ENCODE assay signal across 22 cellular contexts in the genomic region with DNA sequence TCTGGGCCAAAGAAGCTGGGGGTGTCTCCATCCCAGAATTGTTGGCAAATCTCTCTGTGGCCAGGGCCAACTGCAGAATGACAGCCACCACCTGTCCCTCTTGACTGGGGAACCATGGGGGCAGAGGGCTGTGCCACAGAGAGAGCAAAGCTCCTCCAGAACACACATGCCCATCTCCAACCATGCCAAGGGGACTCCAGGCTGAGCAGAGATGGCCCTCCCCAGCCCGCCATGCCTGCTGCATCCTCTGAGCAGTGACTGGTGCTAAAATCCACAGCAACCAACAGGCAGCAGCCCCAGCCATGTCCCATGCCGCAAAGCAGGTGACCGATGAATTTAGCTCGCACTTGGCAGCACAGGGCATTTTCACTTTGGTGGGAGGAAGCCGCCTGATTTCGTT. TPM values are rescaled to one million over a fixed set of nuclear protein-coding genes. Genes with fewer than 3 reads are reported as not detected.
A peak's percentile ranks its signal among the peaks of the same experiment; 100 is the strongest.
DNase-seq lines count a peak whose midpoint lies in the region; ATAC-seq and TF ChIP-seq lines count a peak whose summit lies in the region.
"Had no signal": no experiment of that assay in that cellular context is flagged by ENCODE, and none has a peak within 500 bp of the region (broad histone marks: within the 10 kb centered on the region; RNA-seq: fewer than 3 reads in every experiment).

No MANE protein-coding gene starts in this region.

- no peak overlapping the region for H4K8ac ChIP-seq in IMR-90 (ENCODE audit: low read depth in 2 of 2, low read length in 2 of 2)

- no peak overlapping the region for H3K4ac ChIP-seq in IMR-90 (ENCODE audit: low read depth, low read length)

- H4K20me1 ChIP-seq in IMR-90 (ENCODE audit: insufficient read depth, low read length) (no peaks in the 10 kb centered on the region; the same call in 1 of the 2 replicates), hepatocyte (ENCODE audit: insufficient read depth, poor library complexity, severe bottlenecking) (peaks cover 4% of the 10 kb centered on the region)

- H4K91ac ChIP-seq in IMR-90 (ENCODE audit: insufficient read depth, low read depth, low read length): no peak overlapping the region

- no peak overlapping the region for H2BK20ac ChIP-seq in IMR-90 (ENCODE audit: low read depth, low read length)

- H3K27me3 ChIP-seq in IMR-90 (ENCODE audit: control insufficient read depth, insufficient read depth, low read length): no peaks in the 10 kb centered on the region
- no peaks in the 10 kb centered on the region for H3K27me3 ChIP-seq in heart left ventricle
- H3K27me3 ChIP-seq in spleen (replicated peaks in 1 of 7): no peaks in the 10 kb centered on the region
- H3K27me3 ChIP-seq in hepatocyte: no peaks in the 10 kb centered on the region
- H3K27me3 ChIP-seq: MG63 had no signal

- peaks cover 10% of the 10 kb centered on the region for H3K9me1 ChIP-seq in IMR-90 (ENCODE audit: insufficient read depth, low read length)

- H3K27ac ChIP-seq in IMR-90 (ENCODE audit: insufficient read depth, low read length): no peak overlapping the region
- H3K27ac ChIP-seq in heart left ventricle: peak overlapping the region in 10 of 12 donors; percentile 22 to 88 (median 40)
- H3K27ac ChIP-seq in spleen: peak overlapping the region in 1 of 8 donors; percentile 5
- no peak overlapping the region for H3K27ac ChIP-seq in hepatocyte

- ATAC-seq in IMR-90 (ENCODE audit: low read depth) (no peak), heart left ventricle (peak in 3 of 4 donors; percentile 13 to 55 (median 31))

- H4K5ac ChIP-seq in IMR-90 (ENCODE audit: low read depth, low read length): no peak overlapping the region

- H3K4me1 Mint-ChIP-seq in type B pancreatic cell (ENCODE audit: unreplicated experiment): peaks cover 38% of the 10 kb centered on the region
- H3K4me1 Mint-ChIP-seq: CD4-positive, CD25-positive, alpha-beta regulatory T cell had no signal

- no peak overlapping the region for H3K18ac ChIP-seq in IMR-90 (ENCODE audit: low read depth, low read length)

- intact Hi-C loops in IMR-90 (cut with micrococcal nuclease) (no loop called here), heart left ventricle (cut with DNase I) (no loop called here), spleen (cut with DNase I; ENCODE audit: low total_unique reads) (no loop called here)

- no peak overlapping the region for H2BK15ac ChIP-seq in IMR-90 (ENCODE audit: low read depth, low read length)

- no peak overlapping the region for H2AK5ac ChIP-seq in IMR-90 (ENCODE audit: low read depth, low read length)

- no peaks in the 10 kb centered on the region for H3K36me3 ChIP-seq in IMR-90 (ENCODE audit: control insufficient read depth, insufficient read depth, low read length)
- H3K36me3 ChIP-seq in heart left ventricle: no peaks in the 10 kb centered on the region
- no peaks in the 10 kb centered on the region for H3K36me3 ChIP-seq in spleen
- no peaks in the 10 kb centered on the region for H3K36me3 ChIP-seq in hepatocyte (replicated peaks; ENCODE audit: insufficient read depth, low read depth)
- H3K36me3 ChIP-seq: MG63 had no signal

- TF ChIP-seq RAD21 in IMR-90 (IDR thresholded peaks at IDR 0.05; ENCODE audit: low read length): no peak

- TF ChIP-seq CTCF in IMR-90 (conservative IDR thresholded peaks at IDR 0.05; ENCODE audit: low read depth, low read length): no peak
- no peak for TF ChIP-seq CTCF in heart left ventricle (IDR thresholded peaks at IDR 0.05)
- no peak for TF ChIP-seq CTCF in spleen (IDR thresholded peaks at IDR 0.05 in 8 of 11, conservative IDR thresholded peaks at IDR 0.05 in 3 of 11)
- no peak for TF ChIP-seq CTCF in type B pancreatic cell (conservative IDR thresholded peaks at IDR 0.05)
- no peak for TF ChIP-seq CTCF in hepatocyte (IDR thresholded peaks at IDR 0.05; ENCODE audit: poor library complexity)

- in situ Hi-C loops in IMR-90 (cut with MboI; ENCODE audit: low sequenced_read_pairs): no loop called here

- CTCF ChIA-PET in IMR-90 (lab: Yijun Ruan, JAX): no interaction called here

- no peak overlapping the region for H3K27ac Mint-ChIP-seq in type B pancreatic cell
- H3K27ac Mint-ChIP-seq: CD4-positive, CD25-positive, alpha-beta regulatory T cell had no signal

- 100% methylated on average over 2 of the region's 6 CpGs; no CpG with 5 or more reads in 1 of the 2 experiments for WGBS in IMR-90 (ENCODE audit: extremely low coverage in 2 of 2, insufficient read length in 1 of 2), 2 experiments
- WGBS in heart left ventricle, 4 donors: 16 to 35% (median 33%) methylated on average over 5 to 6 of the region's 6 CpGs; no CpG with 5 or more reads in 1 of the 4 donors
- 67 to 80% (median 74%) methylated on average over 2 to 6 of the region's 6 CpGs; no CpG with 5 or more reads in 1 of the 5 donors for WGBS in spleen, 5 donors
- 86% methylated on average over 6 of the region's 6 CpGs for whole genome bisulfite sequencing in hepatocyte (ENCODE audit: low lambda C conversion rate, missing lambda C conversion rate)

- no peak overlapping the region for H3K9ac ChIP-seq in IMR-90 (ENCODE audit: low read depth, low read length)

- no peaks in the 10 kb centered on the region for H3K36me3 Mint-ChIP-seq in type B pancreatic cell
- H3K36me3 Mint-ChIP-seq: CD4-positive, CD25-positive, alpha-beta regulatory T cell had no signal

- BruUV-seq in IMR-90 (replicated peaks; lab: Mats Ljungman, UMichigan): no TSS peak

- no peak for DNase-seq in IMR-90
- DNase-seq in heart left ventricle: peak in 2 of 5 donors; percentile 27 to 57
- peak; percentile 78 for DNase-seq in myocyte (ENCODE audit: low read depth)
- DNase-seq in spleen: peak; percentile 32
- DNase-seq in UCSD-AML1 (lab: John Stamatoyannopoulos, UW; ENCODE audit: unreplicated experiment): no peak
- DNase-seq in type B pancreatic cell (ENCODE audit: extremely low spot score, unreplicated experiment): no peak
- no peak for DNase-seq in hepatocyte (ENCODE audit: low spot score)
- DNase-seq: ACHN; AML-193; Caco-2; CD4-positive, CD25-positive, alpha-beta regulatory T cell; DMS153; EL; HCEC 1CT; Karpas-422; MG63; NCI-H1105; NCI-H1694; NCI-H2107; NCI-H226; NCI-H524 treated with DMSO at 0.1 percent for 48 hours; SIG-M5 had no signal

- dilution Hi-C loops in IMR-90 (cut with HindIII; ENCODE audit: low sequenced_read_pairs, unreplicated experiment): no loop called here

- no peak overlapping the region for H3K4me3 ChIP-seq in IMR-90 (ENCODE audit: insufficient read depth, low read depth, low read length)
- peak overlapping the region in 1 of 12 donors; percentile 12 for H3K4me3 ChIP-seq in heart left ventricle
- H3K4me3 ChIP-seq in spleen: no peak overlapping the region
- no peak overlapping the region for H3K4me3 ChIP-seq in hepatocyte
- H3K4me3 ChIP-seq: MG63 had no signal

- H3K9me2 ChIP-seq in hepatocyte (replicated peaks; ENCODE audit: insufficient read depth): no peaks in the 10 kb centered on the region

- H2BK120ac ChIP-seq in IMR-90 (ENCODE audit: low read depth, low read length): no peak overlapping the region

- no peak overlapping the region for H3K56ac ChIP-seq in IMR-90 (ENCODE audit: extremely low read depth, insufficient read depth, low read length)

- H3K4me1 ChIP-seq in IMR-90 (ENCODE audit: control insufficient read depth, insufficient read depth, low read length): peaks cover 12% of the 10 kb centered on the region
- H3K4me1 ChIP-seq in heart left ventricle: peaks cover 3 to 72% (median 43%) of the 10 kb centered on the region in 12 donors
- H3K4me1 ChIP-seq in spleen: peaks cover 0 to 45% (median 16%) of the 10 kb centered on the region in 6 donors
- peaks cover 9% of the 10 kb centered on the region for H3K4me1 ChIP-seq in hepatocyte (ENCODE audit: insufficient read depth)
- H3K4me1 ChIP-seq: Caco-2 had no signal

- no peak overlapping the region for H2BK5ac ChIP-seq in IMR-90 (ENCODE audit: low read depth, low read length, poor library complexity, severe bottlenecking)

- H3K23ac ChIP-seq in IMR-90 (ENCODE audit: low read depth, low read length): no peak overlapping the region

- no peak overlapping the region for H3K4me3 Mint-ChIP-seq in type B pancreatic cell
- H3K4me3 Mint-ChIP-seq: CD4-positive, CD25-positive, alpha-beta regulatory T cell had no signal

- no peaks in the 10 kb centered on the region for H3K27me3 Mint-ChIP-seq in type B pancreatic cell

- no peaks in the 10 kb centered on the region for H3K9me3 Mint-ChIP-seq in type B pancreatic cell

- H3K4me2 ChIP-seq in IMR-90 (ENCODE audit: low read depth, low read length) (no peak overlapping the region), hepatocyte (no peak overlapping the region)

- H3K79me1 ChIP-seq in IMR-90 (ENCODE audit: low read depth in 1 of 2, low read length in 2 of 2): peaks cover 18 to 25% of the 10 kb centered on the region in 2 experiments

- H3K79me2 ChIP-seq in hepatocyte: peaks cover 79% of the 10 kb centered on the region

- H3K9me3 ChIP-seq in IMR-90 (ENCODE audit: control insufficient read depth, insufficient read depth, low read length) (no peaks in the 10 kb centered on the region), heart left ventricle (no peaks in the 10 kb centered on the region), spleen (no peaks in the 10 kb centered on the region), hepatocyte (ENCODE audit: low read depth) (no peaks in the 10 kb centered on the region)
- H3K9me3 ChIP-seq: Caco-2, MG63 had no signal

- no peak overlapping the region for H3K14ac ChIP-seq in IMR-90 (replicated peaks; ENCODE audit: low read depth, low read length)

- H2AFZ ChIP-seq in IMR-90 (replicated peaks; ENCODE audit: low read length, poor library complexity) (peak overlapping the region; percentile 36), hepatocyte (no peak overlapping the region)

- no peak overlapping the region for H2AK9ac ChIP-seq in IMR-90 (replicated peaks; ENCODE audit: low read depth, low read length, poor library complexity)

- TF ChIP-seq POLR2A in IMR-90 (IDR thresholded peaks at IDR 0.05; ENCODE audit: low read depth, low read length): no peak
- no peak for TF ChIP-seq POLR2A in heart left ventricle (IDR thresholded peaks at IDR 0.05)
- TF ChIP-seq POLR2A in spleen (IDR thresholded peaks at IDR 0.05): no peak

- POLR2A ChIA-PET in IMR-90 (lab: Charles Lee; ENCODE audit: unreplicated experiment): no interaction called here

TF ChIP-seq in IMR-90, 13 proteins besides CTCF, POLR2A, EP300 and RAD21 (continues in another document):
- no peak for TF ChIP-seq CHD1 (IDR thresholded peaks at IDR 0.05; ENCODE audit: low read depth, low read length)
- TF ChIP-seq CEBPB (IDR thresholded peaks at IDR 0.05; ENCODE audit: low read depth, low read length): no peak
- no peak for TF ChIP-seq BHLHE40 (IDR thresholded peaks at IDR 0.05; ENCODE audit: low read depth, low read length)

RNA-seq across cellular contexts. Expression of a gene that starts 45.0 kb away (rescaled TPM):
- total RNA-seq in IMR-90 (2012; rRNA removed): 7.2 and 12.4 TPM in 2 replicates
- 6.2 and 6.5 TPM in 2 replicates for polyA plus RNA-seq in IMR-90 (2012; rRNA removed)
- polyA plus RNA-seq in IMR-90 (2012; cell fraction: cytosol; rRNA removed): 6.6 and 16.6 TPM in 2 replicates
- 3.8 and 4.1 TPM in 2 replicates for polyA plus RNA-seq in IMR-90 (2012; cell fraction: nucleus; rRNA removed; ENCODE audit: low replicate concordance)
- total RNA-seq in heart left ventricle: 100 to 1,000 TPM in 8 of 9 donors, 10 to 100 TPM in 1; 92.9 to 211 (median 132) TPM
- polyA plus RNA-seq in heart left ventricle: 10 to 100 TPM; 31.2 to 74.6 TPM
- total RNA-seq in myocyte: 22.6 and 23.9 TPM in 2 replicates
- polyA plus RNA-seq in myocyte (2012): 12.7 TPM
- total RNA-seq in spleen: 10 to 100 TPM; 18.8 to 35.8 (median 33.5) TPM
- 1 to 10 TPM; 1.9 to 4.2 (median 2.0) TPM for polyA plus RNA-seq in spleen
- 62.4 and 96.6 TPM in 2 replicates for total RNA-seq in type B pancreatic cell (ENCODE audit: low replicate concordance)
- 23.6 and 28.6 TPM in 2 replicates for total RNA-seq in hepatocyte
- polyA plus RNA-seq in hepatocyte: 18.7 and 21.2 TPM in 2 replicates
- total RNA-seq: CD4-positive, CD25-positive, alpha-beta regulatory T cell had no signal
- polyA plus RNA-seq: CD4-positive, CD25-positive, alpha-beta regulatory T cell had no signal

Comparison
In these comparisons a context has a peak if more than half of its experiments do, and no peak if none do; other contexts are left out.
1. DNase-seq: peak in myocyte (single experiment) and spleen (single experiment); none in IMR-90 (single experiment), UCSD-AML1 (single experiment), type B pancreatic cell (single experiment) and hepatocyte (single experiment).
2. H3K27ac ChIP-seq: peak in heart left ventricle (10 of 12); none in IMR-90 (single experiment) and hepatocyte (single experiment).